In genomic region chr11:95318459-95318858, GRCh38 we compare ENCODE assay signal across 20 cellular contexts.
"Had no signal": no experiment of that assay in that cellular context is flagged by ENCODE, and none has a peak within 500 bp of the region (broad histone marks: within the 10 kb centered on the region; RNA-seq: fewer than 3 reads in every experiment).

No MANE protein-coding gene starts in this region.

- H3K9me3 ChIP-seq: esophagus squamous epithelium, transverse colon had no signal

- ATAC-seq: activated T-cell treated with anti-CD3 and anti-CD28 coated beads, Interleukin-2, amount 50 U/mL, for 4 hours; left lobe of liver; natural killer cell; stimulated activated effector memory CD8-positive, alpha-beta T cell treated with anti-CD3 and anti-CD28 coated beads, Interleukin-12 subunit alpha, Interleukin-12 subunit beta, amount 100 ng/mL, for 72 hours had no signal

- H3K36me3 ChIP-seq: esophagus squamous epithelium, transverse colon had no signal

- H3K27ac ChIP-seq: esophagus squamous epithelium, transverse colon had no signal

- H3K9ac ChIP-seq: parathyroid adenoma had no signal

- H3K79me2 ChIP-seq: parathyroid adenoma had no signal

- H3K27me3 ChIP-seq: esophagus squamous epithelium, transverse colon had no signal

- H3K4me3 ChIP-seq: esophagus squamous epithelium, lung, transverse colon had no signal

- DNase-seq: activated B cell treated with CpG ODN at 0.5 μM for 24 hours; activated CD4-positive, alpha-beta T cell treated with anti-CD3 and anti-CD28 coated beads for 4 hours; activated CD4-positive, alpha-beta T cell treated with anti-CD3 and anti-CD28 coated beads, Interleukin-2, amount 50 U/mL, for 48 hours; activated CD8-positive, alpha-beta memory T cell treated with anti-CD3 and anti-CD28 coated beads, Interleukin-2, amount 50 U/mL, for 48 hours; activated naive CD4-positive, alpha-beta T cell; activated T-cell treated with anti-CD3 and anti-CD28 coated beads, Interleukin-2, amount 50 U/mL, for 4 hours; central memory CD4-positive, alpha-beta T cell; esophagus squamous epithelium; foreskin fibroblast; kidney; natural killer cell; right cardiac atrium; stimulated activated CD4-positive, alpha-beta T cell treated with anti-CD3 and anti-CD28 coated beads, Interleukin-12 subunit alpha, Interleukin-12 subunit beta, amount 100 ng/mL, for 4 hours; T-helper 1 cell; T-helper 9 cell; transverse colon had no signal
